In the genomic region with DNA sequence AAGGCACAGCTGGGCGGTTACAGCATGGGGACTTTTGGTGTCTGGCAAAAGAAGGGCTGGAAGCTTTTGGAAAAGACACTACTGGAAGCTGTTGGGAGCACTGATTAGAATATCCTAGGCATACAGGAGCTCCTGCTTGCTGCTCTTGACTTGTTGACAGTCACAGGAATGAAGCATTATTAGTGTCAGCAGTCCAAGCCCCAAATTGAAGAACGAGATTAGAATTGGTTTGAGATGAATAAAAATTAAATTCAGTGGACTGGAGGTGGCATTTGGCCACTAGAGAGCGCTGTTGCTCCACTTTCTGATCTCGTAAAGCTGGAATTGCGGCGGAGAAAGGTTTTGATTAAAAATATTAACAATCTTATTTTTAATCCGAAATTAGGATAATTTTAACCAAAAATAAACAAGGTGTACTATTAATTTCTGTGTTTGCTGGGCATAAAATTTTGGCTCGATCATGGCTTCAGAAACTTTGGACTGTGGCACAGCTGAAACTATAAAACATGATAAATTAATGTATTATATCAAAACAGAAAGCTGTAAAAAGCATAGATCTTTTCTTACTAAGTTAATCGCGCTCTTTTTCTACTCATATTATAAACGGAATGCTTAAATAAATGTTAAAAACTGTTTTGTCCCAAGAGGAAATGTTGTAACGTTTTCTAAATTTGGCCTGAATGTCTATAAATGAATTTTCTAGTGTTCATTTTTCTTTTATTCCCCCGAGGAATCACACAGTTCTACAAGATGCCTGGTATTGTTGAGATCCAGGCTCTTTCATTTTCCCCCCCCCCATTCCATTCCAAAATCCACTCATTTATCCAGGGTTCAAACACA, we compare ENCODE assay signal across 8 cellular contexts. TPM values are rescaled to one million over a fixed set of nuclear protein-coding genes. Genes with fewer than 3 reads are reported as not detected.
DNase-seq lines count a peak whose midpoint lies in the region; ATAC-seq lines count a peak whose summit lies in the region.

No MANE protein-coding gene starts in this region.

- peak; percentile 78 for DNase-seq in COLO668 (lab: John Stamatoyannopoulos, UW; ENCODE audit: unreplicated experiment)
- peak; percentile 78 to 79 for DNase-seq in Kasumi-1 (lab: John Stamatoyannopoulos, UW)
- DNase-seq in T-cell: peak in 32 of 34 experiments; percentile 12 to 72 (median 60)
- peak in 40 of 58 donors; percentile 0 to 80 (median 26) for DNase-seq in anterior cingulate cortex (lab: John Stamatoyannopoulos, UW)
- DNase-seq in hypothalamus (lab: John Stamatoyannopoulos, UW): peak in 39 of 51 donors; percentile 1 to 71 (median 20)
- peak; percentile 77 for DNase-seq in stimulated activated CD4-positive, alpha-beta T cell treated with anti-CD3 and anti-CD28 coated beads, Interleukin-15, amount 100 ng/mL, for 24 hours

- no peaks in the 10 kb centered on the region for H3K9me3 Mint-ChIP-seq in T-cell

- H3K4me3 Mint-ChIP-seq in T-cell: no peak overlapping the region

- no peak overlapping the region for H3K27ac Mint-ChIP-seq in T-cell

- CTCF ChIA-PET in T-cell (lab: Charles Lee): interaction anchor here (0.5 to 4.3 kb wide), 37 partner anchors 10 to 1812 kb away, joined by 3 to 64 read pairs (median 4); no protein-coding TSS in a partner anchor

- ATAC-seq in T-cell (replicated peaks in 1 of 4) (peak in 1 of 4 experiments; percentile 21), HG02885 (IDR thresholded peaks at IDR 0.05; ENCODE audit: poor library complexity, unreplicated experiment) (no peak), HG02970 (IDR thresholded peaks at IDR 0.05; ENCODE audit: low FRiP score, unreplicated experiment) (no peak)

- no peaks in the 10 kb centered on the region for H3K36me3 Mint-ChIP-seq in T-cell

- H3K27me3 Mint-ChIP-seq in T-cell: peaks cover 72 to 76% of the 10 kb centered on the region in 2 donors

- peaks cover 25 to 35% (median 35%) of the 10 kb centered on the region in 3 donors for H3K4me1 Mint-ChIP-seq in T-cell

- POLR2A ChIA-PET in T-cell (lab: Charles Lee): interaction anchor here in 1 of 2 donors (0.5 to 0.7 kb wide), 3 partner anchors 25 to 1098 kb away, joined by 3 to 9 read pairs (median 3); no protein-coding TSS in a partner anchor

RNA-seq across cellular contexts. Expression of a gene that starts 2.4 kb away (rescaled TPM):
- total RNA-seq in T-cell: not detected

RNA-seq across cellular contexts. Expression of a gene that starts 4.6 kb away (rescaled TPM):
- under 1 TPM in 2 of 5 donors, not detected in 3; 0.13 to 0.15 TPM for total RNA-seq in T-cell

RNA-seq across cellular contexts. Expression of a gene that starts 10.6 kb away (rescaled TPM):
- total RNA-seq in T-cell: not detected

RNA-seq across cellular contexts. Expression of a gene that starts 20.1 kb away (rescaled TPM):
- not detected for total RNA-seq in T-cell

RNA-seq across cellular contexts. Expression of a gene that starts 24.2 kb away (rescaled TPM):
- not detected for total RNA-seq in T-cell

Comparison
In these comparisons a context has a peak if more than half of its experiments do, and no peak if none do; other contexts are left out.
1. DNase-seq: peak in every context shown above with its lines; median percentile 78 in Kasumi-1; 78 in COLO668; 77 in stimulated activated CD4-positive, alpha-beta T cell treated with anti-CD3 and anti-CD28 coated beads, Interleukin-15, amount 100 ng/mL, for 24 hours; 60 in T-cell; 26 in anterior cingulate cortex; 20 in hypothalamus.